In genomic region chr5:133420440-133421301, GRCh38 we compare ENCODE assay signal across 19 cellular contexts.
"Had no signal": no experiment of that assay in that cellular context is flagged by ENCODE, and none has a peak within 500 bp of the region (broad histone marks: within the 10 kb centered on the region; RNA-seq: fewer than 3 reads in every experiment).

No MANE protein-coding gene starts in this region.

- H3K9me3 Mint-ChIP-seq: memory B cell had no signal

- H3K4me3 Mint-ChIP-seq: immature natural killer cell, memory B cell, mesothelial cell of epicardium, nephron progenitor cell had no signal

- H3K9me3 ChIP-seq: gastrocnemius medialis, left ventricle myocardium inferior, lower lobe of right lung, neutrophil, psoas muscle, spleen, tibial artery had no signal

- ATAC-seq: esophagus mucosa, gastrocnemius medialis, left cardiac atrium, psoas muscle, sciatic nerve had no signal

- H3K4me1 ChIP-seq: gastrocnemius medialis, psoas muscle had no signal

- H3K4me1 Mint-ChIP-seq: immature natural killer cell had no signal

- DNase-seq: central memory CD4-positive, alpha-beta T cell; effector CD8-positive, alpha-beta T cell; gastrocnemius medialis; immature natural killer cell; kidney; left cardiac atrium; left ventricle myocardium inferior; lower lobe of right lung; psoas muscle; spleen; stimulated activated naive CD4-positive, alpha-beta T cell; tibial artery had no signal

- H3K36me3 Mint-ChIP-seq: immature natural killer cell, memory B cell, mesothelial cell of epicardium had no signal

- H3K27ac Mint-ChIP-seq: immature natural killer cell, memory B cell, mesothelial cell of epicardium, nephron progenitor cell had no signal

- H3K4me3 ChIP-seq: coronary artery, gastrocnemius medialis, left ventricle myocardium inferior, lower lobe of right lung, psoas muscle, spleen, tibial artery had no signal

- H3K27me3 ChIP-seq: gastrocnemius medialis had no signal

- H3K36me3 ChIP-seq: gastrocnemius medialis, left ventricle myocardium inferior, lower lobe of right lung, neutrophil, spleen, tibial artery had no signal

- H3K27ac ChIP-seq: coronary artery, gastrocnemius medialis, left ventricle myocardium inferior, lower lobe of right lung, neutrophil, psoas muscle, spleen, tibial artery had no signal
